ENCODE assay signal across 15 cellular contexts in genomic region chr2:239253705-239254104, GRCh38.
DNase-seq lines count a peak whose midpoint lies in the region; ATAC-seq and TF ChIP-seq lines count a peak whose summit lies in the region.
"Had no signal": no experiment of that assay in that cellular context is flagged by ENCODE, and none has a peak within 500 bp of the region (broad histone marks: within the 10 kb centered on the region; RNA-seq: fewer than 3 reads in every experiment).

No MANE protein-coding gene starts in this region.

- CTCF ChIA-PET in OCI-LY7 (lab: Charles Lee; ENCODE audit: unreplicated experiment), result no interaction called here

- H2BK12ac ChIP-seq in mesenchymal stem cell (ENCODE audit: low read length in 2 of 2), result no peak overlapping the region

- intact Hi-C loops in heart left ventricle (cut with DNase I) (loop anchor here in 2 of 10 donors (5.0 to 10.0 kb wide), 2 partner anchors 54 to 141 kb away; no protein-coding TSS in a partner anchor), Right ventricle myocardium inferior (cut with DNase I) (no loop called here), OCI-LY7 (cut with micrococcal nuclease; ENCODE audit: unreplicated experiment) (loop anchor here (5.0 to 10.0 kb wide), 2 partner anchors 109 to 144 kb away; no protein-coding TSS in a partner anchor), upper lobe of right lung (cut with DNase I) (no loop called here)

- peaks cover 42% of the 10 kb centered on the region for H3K79me1 ChIP-seq in mesenchymal stem cell (replicated peaks; ENCODE audit: low read length, poor library complexity, severe bottlenecking)

- H3K4me1 ChIP-seq in heart left ventricle (peaks cover 3 to 98% (median 45%) of the 10 kb centered on the region in 12 donors), OCI-LY7 (ENCODE audit: insufficient read depth, low read length, poor library complexity, severe bottlenecking) (peaks cover 37% of the 10 kb centered on the region), mesenchymal stem cell (ENCODE audit: control insufficient read depth, insufficient read depth, low read depth, low read length) (peaks cover 21% of the 10 kb centered on the region), upper lobe of right lung (peaks cover 29% of the 10 kb centered on the region)
- H3K4me1 ChIP-seq: body of pancreas, uterus had no signal

- no peak for TF ChIP-seq CTCF in heart left ventricle (IDR thresholded peaks at IDR 0.05)
- no peak for TF ChIP-seq CTCF in OCI-LY7 (conservative IDR thresholded peaks at IDR 0.05; ENCODE audit: low read length)
- TF ChIP-seq CTCF in upper lobe of right lung (IDR thresholded peaks at IDR 0.05), result no peak

- no peak overlapping the region for H3K9ac ChIP-seq in mesenchymal stem cell (ENCODE audit: low read length)

- no peak overlapping the region for H3K23ac ChIP-seq in mesenchymal stem cell (ENCODE audit: low read length in 2 of 2)

- no peak overlapping the region for H2BK5ac ChIP-seq in mesenchymal stem cell (ENCODE audit: low read depth, low read length, poor library complexity, severe bottlenecking)

- H3K36me3 ChIP-seq in heart left ventricle (no peaks in the 10 kb centered on the region), OCI-LY7 (ENCODE audit: insufficient read depth, low read length) (no peaks in the 10 kb centered on the region), mesenchymal stem cell (ENCODE audit: control insufficient read depth in 1 of 2, insufficient read depth in 2 of 2, low read depth in 1 of 2, low read length in 2 of 2) (peaks cover 0 to 6% of the 10 kb centered on the region in 2 experiments), upper lobe of right lung (no peaks in the 10 kb centered on the region)
- H3K36me3 ChIP-seq: uterus had no signal

- peak overlapping the region; percentile 39 for H2AK5ac ChIP-seq in mesenchymal stem cell (ENCODE audit: low read length, severe bottlenecking)

- H3K9me2 ChIP-seq in OCI-LY7 (ENCODE audit: insufficient read depth, low read length), result no peaks in the 10 kb centered on the region

- H3K9me3 ChIP-seq in heart left ventricle (peaks cover 0 to 16% (median 7%) of the 10 kb centered on the region in 12 donors), OCI-LY7 (ENCODE audit: low read length) (peaks cover 15% of the 10 kb centered on the region; the same call in 1 of the 2 replicates), mesenchymal stem cell (ENCODE audit: control insufficient read depth, low read length) (no peaks in the 10 kb centered on the region), upper lobe of right lung (no peaks in the 10 kb centered on the region)
- H3K9me3 ChIP-seq: body of pancreas had no signal

- WGBS in heart left ventricle, 4 donors, result 85 to 98% (median 89%) methylated on average over 4 of the region's 4 CpGs
- WGBS in mesenchymal stem cell, result 98% methylated on average over 3 of the region's 4 CpGs

- H3K4me3 ChIP-seq in heart left ventricle, result no peak overlapping the region
- H3K4me3 ChIP-seq in OCI-LY7 (ENCODE audit: low read depth, low read length, poor library complexity, severe bottlenecking), result peak overlapping the region; percentile 34
- H3K4me3 ChIP-seq in mesenchymal stem cell (ENCODE audit: insufficient read depth in 1 of 2, low read depth in 1 of 2, low read length in 2 of 2), result no peak overlapping the region
- no peak overlapping the region for H3K4me3 ChIP-seq in upper lobe of right lung
- H3K4me3 ChIP-seq: body of pancreas, uterus had no signal

- BruUV-seq in OCI-LY7 (replicated peaks; lab: Mats Ljungman, UMichigan), result no TSS peak

- no peak overlapping the region for H3K14ac ChIP-seq in mesenchymal stem cell (ENCODE audit: low read length in 2 of 2)

- no peak overlapping the region for H2BK120ac ChIP-seq in mesenchymal stem cell (ENCODE audit: low read depth, low read length)

- H4K8ac ChIP-seq in mesenchymal stem cell (ENCODE audit: low read length), result no peak overlapping the region

- H3K27me3 ChIP-seq in heart left ventricle (no peaks in the 10 kb centered on the region), mesenchymal stem cell (ENCODE audit: control insufficient read depth in 1 of 2, insufficient read depth in 1 of 2, low read length in 2 of 2) (no peaks in the 10 kb centered on the region), upper lobe of right lung (no peaks in the 10 kb centered on the region)
- H3K27me3 ChIP-seq: body of pancreas, uterus had no signal

- H3K4me2 ChIP-seq in OCI-LY7 (ENCODE audit: low read length) (peak overlapping the region; percentile 64), mesenchymal stem cell (ENCODE audit: low read length, poor library complexity, severe bottlenecking) (no peak overlapping the region)

- no peak overlapping the region for H3K4ac ChIP-seq in mesenchymal stem cell (ENCODE audit: low read depth in 1 of 2, low read length in 2 of 2)

- no peak for DNase-seq in heart left ventricle
- no peak for DNase-seq in Right ventricle myocardium inferior (ENCODE audit: missing footprints)
- DNase-seq in OCI-LY7 (ENCODE audit: low spot score), result peak; percentile 43
- DNase-seq in mesenchymal stem cell, result no peak
- DNase-seq in upper lobe of right lung, result no peak
- DNase-seq in NCI-H345 treated with DMSO at 0.1 percent for 48 hours (lab: John Stamatoyannopoulos, UW; ENCODE audit: unreplicated experiment), result no peak
- DNase-seq in NCI-H345 (lab: John Stamatoyannopoulos, UW), result no peak
- no peak for DNase-seq in stimulated activated CD4-positive, alpha-beta T cell treated with anti-CD3 and anti-CD28 coated beads, Interleukin-12 subunit alpha, Interleukin-12 subunit beta, amount 100 ng/mL, for 4 hours
- DNase-seq: body of pancreas, EL, NCI-H1092, NCI-H524 treated with DMSO at 0.1 percent for 48 hours, uterus had no signal

- peak overlapping the region; percentile 41 for H2BK15ac ChIP-seq in mesenchymal stem cell (ENCODE audit: low read depth, poor library complexity, severe bottlenecking)

- no peak for TF ChIP-seq POLR2A in heart left ventricle (IDR thresholded peaks at IDR 0.05)

- no peak overlapping the region for H4K91ac ChIP-seq in mesenchymal stem cell (ENCODE audit: low read length)

- H3K18ac ChIP-seq in mesenchymal stem cell (ENCODE audit: low read depth in 1 of 2, low read length in 2 of 2), result no peak overlapping the region

- no peaks in the 10 kb centered on the region for H3K79me2 ChIP-seq in OCI-LY7 (ENCODE audit: insufficient read depth, low read depth, low read length)

- POLR2A ChIA-PET in OCI-LY7 (lab: Charles Lee), result interaction anchor here (1.4 kb wide), 1 partner anchor 13 kb away, joined by 5 read pairs; no protein-coding TSS in a partner anchor

- ATAC-seq in heart left ventricle (no peak), Right ventricle myocardium inferior (no peak), upper lobe of right lung (peak; percentile 41)
- ATAC-seq: activated T-helper 17 cell treated with anti-CD3 and anti-CD28 coated beads, Interleukin-2, amount 50 U/mL, for 72 hours; body of pancreas; WTC11 had no signal

- H2AFZ ChIP-seq in OCI-LY7 (ENCODE audit: low read length) (no peak overlapping the region), mesenchymal stem cell (ENCODE audit: low read depth, low read length) (no peak overlapping the region)

- peak overlapping the region in 8 of 12 donors; percentile 58 to 85 (median 82) for H3K27ac ChIP-seq in heart left ventricle
- peak overlapping the region; percentile 30 for H3K27ac ChIP-seq in OCI-LY7 (ENCODE audit: low read depth, low read length, poor library complexity, severe bottlenecking)
- no peak overlapping the region for H3K27ac ChIP-seq in mesenchymal stem cell (ENCODE audit: low read length, poor library complexity, severe bottlenecking)
- peak overlapping the region; percentile 9 for H3K27ac ChIP-seq in upper lobe of right lung
- H3K27ac ChIP-seq: uterus had no signal

- H4K20me1 ChIP-seq in OCI-LY7 (ENCODE audit: insufficient read depth, low read length), result peaks cover 18% of the 10 kb centered on the region
